13 cellular contexts compared by ENCODE assay signal in the genomic region with DNA sequence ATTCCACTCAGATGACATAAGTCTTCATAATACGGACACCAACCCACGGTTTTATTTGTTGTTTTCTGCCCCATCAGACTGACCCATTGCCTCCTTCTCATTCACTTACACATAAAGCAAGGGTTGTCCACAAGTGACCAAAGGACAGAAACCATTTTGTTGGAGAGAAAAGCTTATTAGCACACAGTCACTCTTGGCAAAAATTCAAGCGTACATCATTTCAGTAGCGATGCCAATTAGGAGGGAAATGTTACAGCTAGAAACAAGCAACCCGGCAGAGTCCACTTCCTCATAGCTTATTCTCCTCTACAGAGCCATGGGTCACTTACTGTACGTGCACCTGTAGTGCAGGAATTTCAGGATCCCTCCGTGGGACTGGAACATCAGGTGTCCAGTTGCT. TPM values are rescaled to one million over a fixed set of nuclear protein-coding genes. Genes with fewer than 3 reads are reported as not detected.
DNase-seq lines count a peak whose midpoint lies in the region; ATAC-seq, FAIRE-seq and TF ChIP-seq lines count a peak whose summit lies in the region.
"Had no signal": no experiment of that assay in that cellular context is flagged by ENCODE, and none has a peak within 500 bp of the region (broad histone marks: within the 10 kb centered on the region; RNA-seq: fewer than 3 reads in every experiment).

No MANE protein-coding gene starts in this region.

- no peaks in the 10 kb centered on the region for H3K9me3 Mint-ChIP-seq in brain
- H3K9me3 Mint-ChIP-seq: nephron progenitor cell; stimulated activated effector memory CD8-positive, alpha-beta T cell treated with anti-CD3 and anti-CD28 coated beads, Interleukin-12 subunit alpha, Interleukin-12 subunit beta, amount 100 ng/mL, for 72 hours had no signal

- H3K4me1 ChIP-seq in PC-3 (ENCODE audit: insufficient read depth, low read length) (peaks cover 39% of the 10 kb centered on the region), suprapubic skin (peaks cover 50% of the 10 kb centered on the region), psoas muscle (peaks cover 38% of the 10 kb centered on the region)

- H3K27ac ChIP-seq in PC-3 (ENCODE audit: low read length) = peak overlapping the region; percentile 44; the same call in 1 of the 2 replicates
- peak overlapping the region; percentile 60 for H3K27ac ChIP-seq in suprapubic skin
- H3K27ac ChIP-seq in psoas muscle = no peak overlapping the region
- H3K27ac ChIP-seq: KMS-11, Peyer's patch had no signal

- DNase-seq in PC-3 (peak; percentile 40), kidney tubule cell (ENCODE audit: low spot score) (peak; percentile 53), suprapubic skin (ENCODE audit: low spot score in 2 of 2) (no peak), HCEC 1CT (no peak), psoas muscle (no peak), urothelium cell line (ENCODE audit: low spot score) (no peak)
- DNase-seq: DMS 273 treated with DMSO at 0.1 percent for 48 hours, nephron progenitor cell had no signal

- POLR2A ChIA-PET in PC-3 (lab: Charles Lee; ENCODE audit: unreplicated experiment) = no interaction called here

- intact Hi-C loops in PC-3 (cut with micrococcal nuclease) (no loop called here), psoas muscle (cut with DNase I) (loop anchor here in 1 of 2 donors (10.0 kb wide), 1 partner anchor 150 kb away; no protein-coding TSS in a partner anchor)

- H3K4me1 Mint-ChIP-seq in brain = peaks cover 66% of the 10 kb centered on the region

- no peaks in the 10 kb centered on the region for H4K20me1 ChIP-seq in PC-3 (ENCODE audit: low read length)

- ATAC-seq in PC-3 (peak; percentile 14; the same call in 1 of the 2 replicates), psoas muscle (no peak), HG03457 (IDR thresholded peaks at IDR 0.05; ENCODE audit: unreplicated experiment) (no peak)
- ATAC-seq: stimulated activated effector memory CD8-positive, alpha-beta T cell treated with anti-CD3 and anti-CD28 coated beads, Interleukin-12 subunit alpha, Interleukin-12 subunit beta, amount 100 ng/mL, for 72 hours had no signal

- H2AFZ ChIP-seq in PC-3 (ENCODE audit: low read length) = peak overlapping the region; percentile 64; the same call in 1 of the 2 replicates

- BruUV-seq in PC-3 (replicated peaks; lab: Mats Ljungman, UMichigan) = no TSS peak

- H3K4me3 Mint-ChIP-seq in brain = peak overlapping the region in 3 of 5 experiments; percentile 35 to 64 (median 61)
- H3K4me3 Mint-ChIP-seq: nephron progenitor cell; stimulated activated effector memory CD8-positive, alpha-beta T cell treated with anti-CD3 and anti-CD28 coated beads, Interleukin-12 subunit alpha, Interleukin-12 subunit beta, amount 100 ng/mL, for 72 hours had no signal

- H3K4me3 ChIP-seq in PC-3 (ENCODE audit: low read length) = peak overlapping the region; percentile 1; the same call in 1 of the 2 replicates
- peak overlapping the region; percentile 7 for H3K4me3 ChIP-seq in suprapubic skin
- no peak overlapping the region for H3K4me3 ChIP-seq in psoas muscle
- H3K4me3 ChIP-seq: Peyer's patch had no signal

- H3K36me3 ChIP-seq in PC-3 (ENCODE audit: low read depth, low read length) (no peaks in the 10 kb centered on the region), suprapubic skin (no peaks in the 10 kb centered on the region), psoas muscle (ENCODE audit: insufficient read depth in 1 of 2, low read depth in 1 of 2) (no peaks in the 10 kb centered on the region)
- H3K36me3 ChIP-seq: Peyer's patch had no signal

- CTCF ChIA-PET in PC-3 (lab: Charles Lee) = no interaction called here

- H3K36me3 Mint-ChIP-seq in brain = no peaks in the 10 kb centered on the region
- H3K36me3 Mint-ChIP-seq: stimulated activated effector memory CD8-positive, alpha-beta T cell treated with anti-CD3 and anti-CD28 coated beads, Interleukin-12 subunit alpha, Interleukin-12 subunit beta, amount 100 ng/mL, for 72 hours had no signal

- FAIRE-seq in urothelium cell line (lab: Jason Lieb, UNC) = no peak

- H3K9me3 ChIP-seq in PC-3 (ENCODE audit: low read length) = no peaks in the 10 kb centered on the region
- H3K9me3 ChIP-seq in suprapubic skin = no peaks in the 10 kb centered on the region
- no peaks in the 10 kb centered on the region for H3K9me3 ChIP-seq in psoas muscle
- H3K9me3 ChIP-seq: Peyer's patch had no signal

- no peak for TF ChIP-seq CTCF in PC-3 (conservative IDR thresholded peaks at IDR 0.05; ENCODE audit: low read depth, low read length)
- TF ChIP-seq CTCF in brain (conservative IDR thresholded peaks at IDR 0.05) = no peak
- no peak for TF ChIP-seq CTCF in suprapubic skin (IDR thresholded peaks at IDR 0.05)
- no peak for TF ChIP-seq CTCF in psoas muscle (IDR thresholded peaks at IDR 0.05)

- no peaks in the 10 kb centered on the region for H3F3A ChIP-seq in PC-3 (ENCODE audit: low read length, unreplicated experiment)

- H3K27me3 Mint-ChIP-seq in brain = peaks cover 47% of the 10 kb centered on the region

- no peaks in the 10 kb centered on the region for H3K9me2 ChIP-seq in PC-3 (replicated peaks; ENCODE audit: low read length)

- TF ChIP-seq POLR2A in suprapubic skin (IDR thresholded peaks at IDR 0.05) = no peak

- peak overlapping the region; percentile 70 for H3K4me2 ChIP-seq in PC-3 (ENCODE audit: low read length)
- H3K4me2 ChIP-seq: KMS-11 had no signal

- H3K27me3 ChIP-seq in PC-3 (ENCODE audit: low read length) (no peaks in the 10 kb centered on the region), suprapubic skin (no peaks in the 10 kb centered on the region), psoas muscle (ENCODE audit: insufficient read depth in 3 of 3, low read length in 2 of 3) (peaks cover 0 to 46% (median 7%) of the 10 kb centered on the region in 3 donors)
- H3K27me3 ChIP-seq: Peyer's patch had no signal

- no peak for TF ChIP-seq EP300 in suprapubic skin (IDR thresholded peaks at IDR 0.05)

- WGBS in suprapubic skin = 23% methylated on average over 7 of the region's 7 CpGs
- WGBS in psoas muscle, 3 donors = 30 to 33% (median 32%) methylated on average over 7 of the region's 7 CpGs

- H3K27ac Mint-ChIP-seq in brain = peak overlapping the region in 3 of 5 experiments; percentile 37 to 85 (median 80)
- H3K27ac Mint-ChIP-seq: nephron progenitor cell; stimulated activated effector memory CD8-positive, alpha-beta T cell treated with anti-CD3 and anti-CD28 coated beads, Interleukin-12 subunit alpha, Interleukin-12 subunit beta, amount 100 ng/mL, for 72 hours had no signal

- no peaks in the 10 kb centered on the region for H3K79me2 ChIP-seq in PC-3 (ENCODE audit: low read length)

- H3K9ac ChIP-seq in PC-3 (ENCODE audit: low read length) = no peak overlapping the region
- H3K9ac ChIP-seq: KMS-11 had no signal

RNA-seq across cellular contexts. Expression of a gene that starts 23.0 kb away (rescaled TPM):
- total RNA-seq in PC-3 (2014; rRNA removed) = 12.3 and 13.8 TPM in 2 replicates
- 46.0 TPM for polyA plus RNA-seq in brain (ENCODE audit: insufficient read depth, low read depth, low replicate concordance)
- 100 to 1,000 TPM; 156 to 278 (median 213) TPM for total RNA-seq in suprapubic skin
- total RNA-seq in psoas muscle = 100 to 1,000 TPM in 2 of 4 donors, 10 to 100 TPM in 2; 21.8 to 183 (median 66.8) TPM
- polyA plus RNA-seq in psoas muscle = 10 to 100 TPM; 15.4 to 17.2 (median 16.5) TPM

Comparison
In these comparisons a context has a peak if more than half of its experiments do, and no peak if none do; other contexts are left out.
1. DNase-seq: peak in PC-3 (single experiment) and kidney tubule cell (single experiment); none in suprapubic skin (0 of 2), HCEC 1CT (single experiment), psoas muscle (0 of 2) and urothelium cell line (single experiment).